ENCODE assay signal across 1 cellular context in genomic region chr19:52570005-52570861, GRCh38.
TF ChIP-seq lines count a peak whose summit lies in the region.

TSS of gene ZNF701 (plus strand) at chr19:52570287. CDS start at chr19:52574148, 3,861 bp downstream.

TF ChIP-seq in HepG2, 621 proteins besides CTCF, POLR2A, EP300 and RAD21 (continued from another document and continues in another):
- no peak for TF ChIP-seq MLLT10 (CRISPR knock-in tag; IDR thresholded peaks at IDR 0.05)
- no peak for TF ChIP-seq NFKB2 (CRISPR knock-in tag; IDR thresholded peaks at IDR 0.05; ENCODE audit: borderline replicate concordance)
- no peak for TF ChIP-seq SATB2 (CRISPR knock-in tag; IDR thresholded peaks at IDR 0.05)
- no peak for TF ChIP-seq CBX5 (CRISPR knock-in tag; IDR thresholded peaks at IDR 0.05; ENCODE audit: borderline replicate concordance)
- no peak for TF ChIP-seq ETV5 (CRISPR knock-in tag; IDR thresholded peaks at IDR 0.05; ENCODE audit: borderline replicate concordance)
- TF ChIP-seq NFIB (CRISPR knock-in tag; IDR thresholded peaks at IDR 0.05; ENCODE audit: borderline replicate concordance) = no peak
- no peak for TF ChIP-seq SNAPC5 (CRISPR knock-in tag; IDR thresholded peaks at IDR 0.05; ENCODE audit: borderline replicate concordance)
- no peak for TF ChIP-seq ZNF232 (CRISPR knock-in tag; IDR thresholded peaks at IDR 0.05; ENCODE audit: borderline replicate concordance)
- TF ChIP-seq ZNF562 (CRISPR knock-in tag; IDR thresholded peaks at IDR 0.05; ENCODE audit: borderline replicate concordance) = no peak
- no peak for TF ChIP-seq ZNF263 (CRISPR knock-in tag; IDR thresholded peaks at IDR 0.05)
- TF ChIP-seq HMGXB3 (CRISPR knock-in tag; IDR thresholded peaks at IDR 0.05; ENCODE audit: borderline replicate concordance) = no peak
- no peak for TF ChIP-seq PAX8 (CRISPR knock-in tag; IDR thresholded peaks at IDR 0.05; ENCODE audit: borderline replicate concordance)
- 0 out of 2 replicates have a peak, but pooled peaks have one; percentile 56 for TF ChIP-seq ELF4 (CRISPR knock-in tag; IDR thresholded peaks at IDR 0.05; ENCODE audit: borderline replicate concordance)
- TF ChIP-seq MAF1 (CRISPR knock-in tag; IDR thresholded peaks at IDR 0.05; ENCODE audit: borderline replicate concordance) = no peak
- TF ChIP-seq ZFP36 (IDR thresholded peaks at IDR 0.05; ENCODE audit: borderline replicate concordance, low read depth, low read length, partially characterized antibody) = no peak
- no peak for TF ChIP-seq KLF9 (CRISPR knock-in tag; IDR thresholded peaks at IDR 0.05; ENCODE audit: low read depth)
- TF ChIP-seq ZNF33A (CRISPR knock-in tag; IDR thresholded peaks at IDR 0.05; ENCODE audit: borderline replicate concordance) = no peak
- TF ChIP-seq ZNF792 (CRISPR knock-in tag; IDR thresholded peaks at IDR 0.05) = no peak
- TF ChIP-seq BORCS8-MEF2B (CRISPR knock-in tag; IDR thresholded peaks at IDR 0.05) = no peak
- TF ChIP-seq POLR2G (IDR thresholded peaks at IDR 0.05; ENCODE audit: low read depth, low read length) = peak; percentile 80
- TF ChIP-seq ZZZ3 (CRISPR knock-in tag; IDR thresholded peaks at IDR 0.05; ENCODE audit: borderline replicate concordance) = no peak
- no peak for TF ChIP-seq SAFB2 (CRISPR knock-in tag; IDR thresholded peaks at IDR 0.05; ENCODE audit: borderline replicate concordance, low read depth)
- peak; percentile 17; the same call in 1 of the 2 replicates for TF ChIP-seq ZNF766 (CRISPR knock-in tag; IDR thresholded peaks at IDR 0.05; ENCODE audit: borderline replicate concordance)
- no peak for TF ChIP-seq ZBTB8A (CRISPR knock-in tag; IDR thresholded peaks at IDR 0.05; ENCODE audit: borderline replicate concordance, low read depth)
- TF ChIP-seq ZXDC (CRISPR knock-in tag; IDR thresholded peaks at IDR 0.05) = no peak
- TF ChIP-seq REPIN1 (CRISPR knock-in tag; IDR thresholded peaks at IDR 0.05; ENCODE audit: borderline replicate concordance, low read depth) = no peak
- TF ChIP-seq ZNF891 (CRISPR knock-in tag; IDR thresholded peaks at IDR 0.05) = no peak
- no peak for TF ChIP-seq ZFP36L1 (CRISPR knock-in tag; IDR thresholded peaks at IDR 0.05)
- TF ChIP-seq RFXAP (CRISPR knock-in tag; IDR thresholded peaks at IDR 0.05; ENCODE audit: borderline replicate concordance) = 0 out of 2 replicates have a peak, but pooled peaks have one; percentile 23
- no peak for TF ChIP-seq ZNF629 (CRISPR knock-in tag; conservative IDR thresholded peaks at IDR 0.05)
- TF ChIP-seq RARA (CRISPR knock-in tag; IDR thresholded peaks at IDR 0.05) = no peak
- no peak for TF ChIP-seq SOX5 (CRISPR knock-in tag; IDR thresholded peaks at IDR 0.05; ENCODE audit: borderline replicate concordance)
- TF ChIP-seq TFE3 (CRISPR knock-in tag; IDR thresholded peaks at IDR 0.05) = no peak
- TF ChIP-seq ZNF672 (CRISPR knock-in tag; IDR thresholded peaks at IDR 0.05) = no peak
- TF ChIP-seq FOXP4 (CRISPR knock-in tag; IDR thresholded peaks at IDR 0.05) = no peak
- no peak for TF ChIP-seq EZH2 (conservative IDR thresholded peaks at IDR 0.05; ENCODE audit: low read depth, low read length)
- TF ChIP-seq YEATS2 (CRISPR knock-in tag; IDR thresholded peaks at IDR 0.05; ENCODE audit: borderline replicate concordance) = peak; percentile 43; the same call in 1 of the 2 replicates
- TF ChIP-seq TMF1 (CRISPR knock-in tag; IDR thresholded peaks at IDR 0.05; ENCODE audit: low read depth) = no peak
- TF ChIP-seq DMAP1 (CRISPR knock-in tag; IDR thresholded peaks at IDR 0.05) = no peak
- TF ChIP-seq ZFX (CRISPR knock-in tag; IDR thresholded peaks at IDR 0.05; ENCODE audit: low read depth) = peak; percentile 10; the same call in 1 of the 2 replicates
- no peak for TF ChIP-seq TGIF2 (CRISPR knock-in tag; IDR thresholded peaks at IDR 0.05)
- TF ChIP-seq PRDM4 (CRISPR knock-in tag; IDR thresholded peaks at IDR 0.05; ENCODE audit: borderline replicate concordance) = no peak
- no peak for TF ChIP-seq AGO1 (IDR thresholded peaks at IDR 0.05; ENCODE audit: low read depth, low read length, poor library complexity, severe bottlenecking)
- TF ChIP-seq ZNF660 (CRISPR knock-in tag; IDR thresholded peaks at IDR 0.05; ENCODE audit: borderline replicate concordance, low read depth) = no peak
- no peak for TF ChIP-seq PAWR (CRISPR knock-in tag; IDR thresholded peaks at IDR 0.05; ENCODE audit: borderline replicate concordance)
- TF ChIP-seq ZNF547 (CRISPR knock-in tag; IDR thresholded peaks at IDR 0.05) = no peak
- TF ChIP-seq ZNF44 (CRISPR knock-in tag; IDR thresholded peaks at IDR 0.05) = no peak
- no peak for TF ChIP-seq HDAC1 (CRISPR knock-in tag; IDR thresholded peaks at IDR 0.05)
- TF ChIP-seq HNRNPH1 (optimal IDR thresholded peaks at IDR 0.05; ENCODE audit: low read depth, low read length) = no peak
- no peak for TF ChIP-seq SMAD9 (CRISPR knock-in tag; IDR thresholded peaks at IDR 0.05)
- peak; percentile 51 for TF ChIP-seq ZFY (CRISPR knock-in tag; IDR thresholded peaks at IDR 0.05)
- TF ChIP-seq THAP11 (CRISPR knock-in tag; IDR thresholded peaks at IDR 0.05) = 0 out of 2 replicates have a peak, but pooled peaks have one; percentile 30
- TF ChIP-seq ELK4 (CRISPR knock-in tag; IDR thresholded peaks at IDR 0.05; ENCODE audit: borderline replicate concordance) = no peak
- TF ChIP-seq ZBTB38 (CRISPR knock-in tag; IDR thresholded peaks at IDR 0.05) = no peak
- no peak for TF ChIP-seq ZBTB1 (CRISPR knock-in tag; IDR thresholded peaks at IDR 0.05; ENCODE audit: borderline replicate concordance)
- no peak for TF ChIP-seq ZBTB7B (CRISPR knock-in tag; IDR thresholded peaks at IDR 0.05)
- no peak for TF ChIP-seq MAFG (CRISPR knock-in tag; IDR thresholded peaks at IDR 0.05)
- no peak for TF ChIP-seq TRIM24 (CRISPR knock-in tag; IDR thresholded peaks at IDR 0.05)
- no peak for TF ChIP-seq PBX2 (CRISPR knock-in tag; IDR thresholded peaks at IDR 0.05)
- no peak for TF ChIP-seq KAT7 (CRISPR knock-in tag; IDR thresholded peaks at IDR 0.05; ENCODE audit: borderline replicate concordance)
- TF ChIP-seq HNRNPLL (IDR thresholded peaks at IDR 0.05; ENCODE audit: low read depth, low read length, poor library complexity, severe bottlenecking) = peak; percentile 10
- no peak for TF ChIP-seq MBD4 (IDR thresholded peaks at IDR 0.05; ENCODE audit: borderline replicate concordance, low read length)
